In the genomic region with DNA sequence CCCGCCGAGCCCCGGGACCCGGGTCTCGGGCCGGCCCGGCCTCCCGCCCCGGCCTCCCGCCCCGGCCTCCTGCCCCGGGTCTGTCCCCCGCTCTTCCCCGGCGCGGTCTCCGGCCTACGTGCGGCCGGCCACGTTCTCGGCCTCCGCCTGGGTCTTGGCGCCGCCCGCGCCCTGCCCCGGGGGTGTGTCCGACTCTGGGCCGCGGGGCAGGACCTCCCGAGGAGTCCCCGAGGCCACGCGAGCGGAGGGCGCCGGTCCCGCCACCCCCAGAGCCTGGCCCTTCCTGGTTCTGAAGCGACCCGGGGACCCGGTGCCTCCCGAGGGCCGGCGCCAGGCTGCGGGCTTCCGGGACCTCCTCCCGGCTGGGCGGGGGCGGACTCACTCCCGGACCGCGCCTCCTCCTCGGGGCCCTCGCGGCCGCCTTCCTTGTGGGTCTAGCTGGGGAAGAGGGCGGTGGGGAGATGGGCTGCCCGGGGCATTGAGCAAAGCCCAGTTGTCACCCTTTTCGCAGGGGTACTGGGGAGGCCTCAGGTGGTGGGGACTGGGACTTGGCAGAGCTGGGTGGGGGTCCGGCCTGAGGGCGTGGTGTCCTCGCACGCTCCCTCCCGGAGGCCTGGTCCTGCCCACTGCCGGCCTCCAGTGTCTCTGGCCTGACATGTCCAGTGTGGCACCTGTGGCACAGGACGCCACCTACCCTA, we compare ENCODE assay signal across 8 cellular contexts. TPM values are rescaled to one million over a fixed set of nuclear protein-coding genes. Genes with fewer than 3 reads are reported as not detected.
DNase-seq lines count a peak whose midpoint lies in the region; TF ChIP-seq lines count a peak whose summit lies in the region.

No MANE protein-coding gene starts in this region.

- peaks cover 12% of the 10 kb centered on the region for H3K79me2 ChIP-seq in trophoblast cell (ENCODE audit: control insufficient read depth, insufficient read depth, low read length, poor library complexity)

- H4K8ac ChIP-seq in trophoblast cell (ENCODE audit: low read depth, low read length), result peak overlapping the region; percentile 73

- H3K18ac ChIP-seq in trophoblast cell (ENCODE audit: low read length), result peak overlapping the region; percentile 80

- no peak overlapping the region for H2BK12ac ChIP-seq in trophoblast cell (ENCODE audit: low read length)

- TF ChIP-seq CTCF in HL-60 (IDR thresholded peaks at IDR 0.05; ENCODE audit: insufficient read depth, low read length) (no peak), cardiac muscle cell (IDR thresholded peaks at IDR 0.05; ENCODE audit: low read depth, low read length) (no peak), vagina (IDR thresholded peaks at IDR 0.05) (no peak)

- peaks cover 14% of the 10 kb centered on the region for H3K79me1 ChIP-seq in trophoblast cell (ENCODE audit: low read length)

- H3K27ac ChIP-seq in HL-60 (replicated peaks) (peak overlapping the region; percentile 59), cardiac muscle cell (peak overlapping the region; percentile 85), trophoblast cell (ENCODE audit: low read depth, low read length) (peak overlapping the region; percentile 64), vagina (peak overlapping the region; percentile 92)

- peak; percentile 15 to 24 for DNase-seq in AML-193 (lab: John Stamatoyannopoulos, UW)
- DNase-seq in GM19240 (ENCODE audit: insufficient read length, low spot score), result peak; percentile 87
- DNase-seq in HL-60 (ENCODE audit: low read depth in 1 of 2, low spot score in 1 of 2), result peak; percentile 71 to 74
- peak; percentile 25 for DNase-seq in SKM-1 (lab: John Stamatoyannopoulos, UW; ENCODE audit: unreplicated experiment)
- peak; percentile 19 for DNase-seq in activated naive CD8-positive, alpha-beta T cell treated with anti-CD3 and anti-CD28 coated beads, Interleukin-2, amount 50 U/mL, for 16 hours (ENCODE audit: low read depth, low spot score)
- DNase-seq in cardiac muscle cell (ENCODE audit: low read depth in 1 of 2, low spot score in 1 of 2), result peak; percentile 55 to 71
- peak; percentile 62 to 77 for DNase-seq in trophoblast cell
- DNase-seq in vagina (ENCODE audit: extremely low spot score in 2 of 2), result no peak

- H3K4me2 ChIP-seq in trophoblast cell (ENCODE audit: low read length), result peak overlapping the region; percentile 92

- H2AFZ ChIP-seq in trophoblast cell (ENCODE audit: insufficient read depth, low read length, poor library complexity), result peak overlapping the region; percentile 77

- H3K4me1 ChIP-seq in cardiac muscle cell (ENCODE audit: low read depth) (peaks cover 11% of the 10 kb centered on the region), trophoblast cell (ENCODE audit: control insufficient read depth in 1 of 2, insufficient read depth in 2 of 2, low read length in 2 of 2) (peaks cover 9% of the 10 kb centered on the region in 2 experiments), vagina (peaks cover 77% of the 10 kb centered on the region)

- H3K36me3 ChIP-seq in cardiac muscle cell (no peaks in the 10 kb centered on the region), trophoblast cell (ENCODE audit: control insufficient read depth in 1 of 2, insufficient read depth in 2 of 2, low read length in 2 of 2) (no peaks in the 10 kb centered on the region), vagina (no peaks in the 10 kb centered on the region)

- H3K4me3 ChIP-seq in HL-60 (replicated peaks; ENCODE audit: insufficient read depth, low read length) (peak overlapping the region; percentile 88), cardiac muscle cell (peak overlapping the region; percentile 98), trophoblast cell (ENCODE audit: low read depth, low read length) (peak overlapping the region; percentile 87), vagina (peak overlapping the region; percentile 79 to 99)

- peak overlapping the region; percentile 92 for H2AK5ac ChIP-seq in trophoblast cell (ENCODE audit: low read length)

- peak overlapping the region; percentile 50 for H2BK120ac ChIP-seq in trophoblast cell (ENCODE audit: insufficient read depth, low read length, poor library complexity)

- H3K14ac ChIP-seq in trophoblast cell (ENCODE audit: low read length), result peak overlapping the region; percentile 83

- H3K23ac ChIP-seq in trophoblast cell (ENCODE audit: low read length), result no peak overlapping the region

- H4K91ac ChIP-seq in trophoblast cell (ENCODE audit: low read depth, low read length), result peak overlapping the region; percentile 89

- TF ChIP-seq POLR2A in vagina (IDR thresholded peaks at IDR 0.05), result no peak

- peak overlapping the region; percentile 79 for H4K12ac ChIP-seq in trophoblast cell (ENCODE audit: low read depth, low read length)

- no CpG with 5 or more reads among the region's 67 CpGs for WGBS in trophoblast cell (ENCODE audit: extremely low coverage, insufficient coverage, insufficient read length)

- H3K27me3 ChIP-seq in HL-60 (ENCODE audit: insufficient read depth, poor library complexity, severe bottlenecking), result no peaks in the 10 kb centered on the region
- H3K27me3 ChIP-seq in cardiac muscle cell, result no peaks in the 10 kb centered on the region
- no peaks in the 10 kb centered on the region for H3K27me3 ChIP-seq in trophoblast cell (ENCODE audit: insufficient read depth, low read length)
- no peaks in the 10 kb centered on the region for H3K27me3 ChIP-seq in vagina

- H3K9ac ChIP-seq in trophoblast cell (ENCODE audit: low read length), result peak overlapping the region; percentile 73

- H2BK5ac ChIP-seq in trophoblast cell (ENCODE audit: low read depth, low read length, poor library complexity), result peak overlapping the region; percentile 55

- H3K4ac ChIP-seq in trophoblast cell (ENCODE audit: low read depth, low read length), result peak overlapping the region; percentile 88

- H3K9me3 ChIP-seq in cardiac muscle cell (ENCODE audit: low read depth) (no peaks in the 10 kb centered on the region), trophoblast cell (ENCODE audit: insufficient read depth, low read depth, low read length) (no peaks in the 10 kb centered on the region), vagina (no peaks in the 10 kb centered on the region)

- intact Hi-C loops in vagina (cut with DNase I), result no loop called here

RNA-seq across cellular contexts. Expression of gene PFKL, which starts 0.6 kb away (rescaled TPM):
- total RNA-seq in cardiac muscle cell (197 and 213 TPM in 2 replicates), vagina (79.1 TPM)
- 204 and 281 TPM in 2 replicates for polyA plus RNA-seq in cardiac muscle cell
- polyA plus RNA-seq in trophoblast cell (2013), result 82.7 and 83.7 TPM in 2 replicates

RNA-seq across cellular contexts. Expression of gene AIRE, which starts 14.7 kb away (rescaled TPM):
- total RNA-seq in cardiac muscle cell (0.45 TPM in 1 of 2 replicates, not detected in the other), vagina (0.25 TPM)
- polyA plus RNA-seq in cardiac muscle cell, result not detected in 2 replicates
- 0.18 and 0.21 TPM in 2 replicates for polyA plus RNA-seq in trophoblast cell (2013)

RNA-seq across cellular contexts. Expression of gene DNMT3L, which starts 38.7 kb away (rescaled TPM):
- total RNA-seq in cardiac muscle cell (not detected in 2 replicates), vagina (not detected)
- not detected in 2 replicates for polyA plus RNA-seq in cardiac muscle cell
- polyA plus RNA-seq in trophoblast cell (2013), result 0.42 and 0.48 TPM in 2 replicates

RNA-seq across cellular contexts. Expression of gene CFAP410, which starts 38.8 kb away (rescaled TPM):
- total RNA-seq in cardiac muscle cell (40.9 and 46.7 TPM in 2 replicates), vagina (24.3 TPM)
- 34.0 and 37.1 TPM in 2 replicates for polyA plus RNA-seq in cardiac muscle cell
- polyA plus RNA-seq in trophoblast cell (2013), result 8.3 and 10.1 TPM in 2 replicates

RNA-seq across cellular contexts. Expression of gene TRPM2, which starts 53.0 kb away (rescaled TPM):
- total RNA-seq in cardiac muscle cell, result not detected in 2 replicates
- not detected in 2 replicates for polyA plus RNA-seq in cardiac muscle cell
- 0.01 and 0.03 TPM in 2 replicates for polyA plus RNA-seq in trophoblast cell (2013)
- total RNA-seq in vagina, result 2.2 TPM

Comparison
In these comparisons a context has a peak if more than half of its experiments do, and no peak if none do; other contexts are left out.
1. DNase-seq: peak in AML-193 (2 of 2), GM19240 (single experiment), HL-60 (2 of 2), SKM-1 (single experiment), activated naive CD8-positive, alpha-beta T cell treated with anti-CD3 and anti-CD28 coated beads, Interleukin-2, amount 50 U/mL, for 16 hours (single experiment), cardiac muscle cell (2 of 2) and trophoblast cell (2 of 2); none in vagina (0 of 2).
2. Peak in every context shown above with its lines, with median percentiles within 50 percentile points of each other: H3K27ac ChIP-seq and H3K4me3 ChIP-seq.